ENCODE assay signal across 8 cellular contexts in genomic region chr1:6523566-6523965, GRCh38. TPM values are rescaled to one million over a fixed set of nuclear protein-coding genes. Genes with fewer than 3 reads are reported as not detected.
DNase-seq lines count a peak whose midpoint lies in the region; ATAC-seq and TF ChIP-seq lines count a peak whose summit lies in the region.

No MANE protein-coding gene starts in this region.

- H3K9ac ChIP-seq in Loucy (ENCODE audit: low read depth, low read length, poor library complexity, severe bottlenecking) = no peak overlapping the region

- intact Hi-C loops in body of pancreas (cut with DNase I) = no loop called here
- intact Hi-C loops in Calu3 (cut with micrococcal nuclease; ENCODE audit: unreplicated experiment) = no loop called here

- H3K36me3 Mint-ChIP-seq in Calu3 (ENCODE audit: insufficient read depth, unreplicated experiment) = peaks cover 26% of the 10 kb centered on the region

- H3F3A ChIP-seq in DOHH2 (ENCODE audit: control insufficient read depth, insufficient read depth) (peaks cover 5% of the 10 kb centered on the region; the same call in 1 of the 2 replicates), Loucy (ENCODE audit: low read depth) (no peaks in the 10 kb centered on the region)

- no peak overlapping the region for H2AFZ ChIP-seq in Loucy (ENCODE audit: low read length)

- H4K20me1 ChIP-seq in DOHH2 (ENCODE audit: control insufficient read depth, insufficient read depth, low read depth, low read length) (no peaks in the 10 kb centered on the region), Loucy (ENCODE audit: insufficient read depth, low read length, poor library complexity, severe bottlenecking) (no peaks in the 10 kb centered on the region)

- TF ChIP-seq POLR2A in body of pancreas (IDR thresholded peaks at IDR 0.05) = no peak

- peak in 2 of 4 donors; percentile 28 to 29 for DNase-seq in body of pancreas
- DNase-seq in left lobe of liver (ENCODE audit: low spot score) = no peak
- no peak for DNase-seq in ureter (ENCODE audit: low spot score)
- no peak for DNase-seq in Calu3

- no peaks in the 10 kb centered on the region for H3K9me3 Mint-ChIP-seq in Calu3 (ENCODE audit: low read depth, unreplicated experiment)

- ATAC-seq in body of pancreas = no peak
- ATAC-seq in left lobe of liver = peak; percentile 70
- ATAC-seq in HG03460 (IDR thresholded peaks at IDR 0.05; ENCODE audit: unreplicated experiment) = no peak
- ATAC-seq in GM19023 (IDR thresholded peaks at IDR 0.05; ENCODE audit: unreplicated experiment) = no peak

- no peaks in the 10 kb centered on the region for H3K79me2 ChIP-seq in DOHH2 (ENCODE audit: control insufficient read depth, low read length)
- H3K79me2 ChIP-seq in Loucy (ENCODE audit: insufficient read depth, low read length) = no peaks in the 10 kb centered on the region

- H3K27ac ChIP-seq in DOHH2 (ENCODE audit: low read depth, low read length) (no peak overlapping the region), body of pancreas (no peak overlapping the region)

- H3K4me1 ChIP-seq in DOHH2 (ENCODE audit: control insufficient read depth, low read length) (no peaks in the 10 kb centered on the region), Loucy (ENCODE audit: insufficient read depth, low read length, poor library complexity, severe bottlenecking) (no peaks in the 10 kb centered on the region), body of pancreas (no peaks in the 10 kb centered on the region)

- H3K4me3 ChIP-seq in DOHH2 (ENCODE audit: low read length) (no peak overlapping the region), Loucy (ENCODE audit: low read length, poor library complexity, severe bottlenecking) (no peak overlapping the region), body of pancreas (no peak overlapping the region)

- H3K27ac Mint-ChIP-seq in Calu3 (ENCODE audit: unreplicated experiment) = no peak overlapping the region

- no peaks in the 10 kb centered on the region for H3K27me3 Mint-ChIP-seq in Calu3 (ENCODE audit: unreplicated experiment)

- BruUV-seq in Calu3 (replicated peaks; lab: Mats Ljungman, UMichigan) = no TSS peak

- H3K27me3 ChIP-seq in DOHH2 (ENCODE audit: control insufficient read depth, low read length) (no peaks in the 10 kb centered on the region), Loucy (ENCODE audit: insufficient read depth, low read length, poor library complexity, severe bottlenecking) (no peaks in the 10 kb centered on the region), body of pancreas (no peaks in the 10 kb centered on the region)

- H3K4me2 ChIP-seq in DOHH2 (ENCODE audit: low read length) (no peak overlapping the region), Loucy (ENCODE audit: low read depth, low read length, poor library complexity, severe bottlenecking) (no peak overlapping the region)

- H3K9me2 ChIP-seq in DOHH2 (replicated peaks; ENCODE audit: control insufficient read depth, low read length) = no peaks in the 10 kb centered on the region
- H3K9me2 ChIP-seq in Loucy (replicated peaks; ENCODE audit: low read depth, low read length) = no peaks in the 10 kb centered on the region

- TF ChIP-seq CTCF in DOHH2 (IDR thresholded peaks at IDR 0.05; ENCODE audit: low read depth, low read length, poor library complexity, severe bottlenecking) (peak; percentile 78), Loucy (conservative IDR thresholded peaks at IDR 0.05; ENCODE audit: low read length) (peak; percentile 79), body of pancreas (IDR thresholded peaks at IDR 0.05) (peak in 6 of 7 experiments; percentile 20 to 44 (median 34)), Calu3 (IDR thresholded peaks at IDR 0.05; ENCODE audit: unreplicated experiment) (no peak)

- no peak overlapping the region for H3K4me3 Mint-ChIP-seq in Calu3 (ENCODE audit: low read depth, unreplicated experiment)

- WGBS in body of pancreas, 2 donors = 44% methylated on average over 5 to 6 of the region's 6 CpGs

- H3K9me3 ChIP-seq in DOHH2 (ENCODE audit: control insufficient read depth, insufficient read depth, low read length) (no peaks in the 10 kb centered on the region), Loucy (ENCODE audit: insufficient read depth, low read depth, low read length) (no peaks in the 10 kb centered on the region), body of pancreas (no peaks in the 10 kb centered on the region)

- H3K4me1 Mint-ChIP-seq in Calu3 (ENCODE audit: low read depth, unreplicated experiment) = no peaks in the 10 kb centered on the region

- peaks cover 39% of the 10 kb centered on the region for H3K36me3 ChIP-seq in DOHH2 (ENCODE audit: control insufficient read depth, low read length)
- H3K36me3 ChIP-seq in Loucy (ENCODE audit: insufficient read depth, low read length) = peaks cover 25% of the 10 kb centered on the region; the same call in 1 of the 2 replicates
- H3K36me3 ChIP-seq in body of pancreas (replicated peaks in 1 of 2; ENCODE audit: insufficient read depth in 1 of 2, low read depth in 2 of 2) = peaks cover 4 to 19% of the 10 kb centered on the region in 2 donors

- CTCF ChIA-PET in Calu3 (lab: Charles Lee) = interaction anchor here (0.6 kb wide), 1 partner anchor 264 kb away, joined by 3 read pairs; no protein-coding TSS in a partner anchor

RNA-seq across cellular contexts. Expression of gene NOL9, which starts 30.7 kb away (rescaled TPM):
- 10 to 100 TPM; 13.7 to 27.4 TPM for total RNA-seq in body of pancreas
- total RNA-seq in left lobe of liver = 11.1 TPM
- 41.5 TPM for total RNA-seq in ureter
- 27.2 and 30.4 TPM in 2 replicates for total RNA-seq in Calu3 (2022)

RNA-seq across cellular contexts. Expression of gene TAS1R1, which starts 31.5 kb away (rescaled TPM):
- total RNA-seq in body of pancreas = not detected
- total RNA-seq in left lobe of liver = 0.05 TPM
- total RNA-seq in ureter = not detected
- not detected in 2 replicates for total RNA-seq in Calu3 (2022)

RNA-seq across cellular contexts. Expression of gene PLEKHG5, which starts 32.1 kb away (rescaled TPM):
- total RNA-seq in body of pancreas (1 to 10 TPM; 5.2 to 8.6 TPM), left lobe of liver (1.1 TPM), ureter (17.7 TPM), Calu3 (2022) (5.1 and 7.8 TPM in 2 replicates)

RNA-seq across cellular contexts. Expression of gene ZBTB48, which starts 56.2 kb away (rescaled TPM):
- total RNA-seq in body of pancreas (10 to 100 TPM; 17.4 to 37.6 TPM), left lobe of liver (38.4 TPM), ureter (50.4 TPM), Calu3 (2022) (24.4 and 25.2 TPM in 2 replicates)

RNA-seq across cellular contexts. Expression of gene TNFRSF25, which starts 57.6 kb away (rescaled TPM):
- total RNA-seq in body of pancreas = 10 to 100 TPM in 1 of 2 donors, 1 to 10 TPM in 1; 4.2 to 23.1 TPM
- 2.1 TPM for total RNA-seq in left lobe of liver
- 17.1 TPM for total RNA-seq in ureter
- 6.4 and 10.1 TPM in 2 replicates for total RNA-seq in Calu3 (2022)
